Comparison of ENCODE assay signal across 1 cellular context in genomic region chr12:95553202-95553943, GRCh38.
TF ChIP-seq lines count a peak whose summit lies in the region.

No MANE protein-coding gene starts in this region.

TF ChIP-seq in GM23338, 12 proteins besides CTCF, POLR2A, EP300 and RAD21 (continued from another document):
- TF ChIP-seq ETS1 (IDR thresholded peaks at IDR 0.05): no peak
- no peak for TF ChIP-seq ZNF114 (CRISPR knock-in tag; IDR thresholded peaks at IDR 0.05)
- TF ChIP-seq CREB1 (CRISPR knock-in tag; IDR thresholded peaks at IDR 0.05; ENCODE audit: low read depth): no peak
